Comparison of ENCODE assay signal across 24 cellular contexts in genomic region chr15:96535148-96535547, GRCh38.
"Had no signal": no experiment of that assay in that cellular context is flagged by ENCODE, and none has a peak within 500 bp of the region (broad histone marks: within the 10 kb centered on the region; RNA-seq: fewer than 3 reads in every experiment).

No MANE protein-coding gene starts in this region.

- H3K4me3 ChIP-seq: adrenal gland, Peyer's patch, SJCRH30 had no signal

- H3K36me3 ChIP-seq: adrenal gland, Peyer's patch, SJCRH30 had no signal

- H3K36me3 Mint-ChIP-seq: activated naive CD8-positive, alpha-beta T cell treated with anti-CD3 and anti-CD28 coated beads, Interleukin-2, amount 10 ng/mL, durations not matched to agents 7 days and 5 days had no signal

- H3K27me3 ChIP-seq: Peyer's patch, SJCRH30 had no signal

- DNase-seq: activated CD4-positive, alpha-beta T cell treated with anti-CD3 and anti-CD28 coated beads for 4 hours; activated CD8-positive, alpha-beta memory T cell treated with anti-CD3 and anti-CD28 coated beads, Interleukin-2, amount 50 U/mL, for 4 hours; activated CD8-positive, alpha-beta T cell treated with anti-CD3 and anti-CD28 coated beads for 36 hours; activated naive CD4-positive, alpha-beta T cell treated with anti-CD3 and anti-CD28 coated beads, Interleukin-2, amount 50 U/mL, for 16 hours; activated naive CD8-positive, alpha-beta T cell treated with anti-CD3 and anti-CD28 coated beads, Interleukin-2, amount 10 ng/mL, durations not matched to agents 7 days and 5 days; activated T-cell treated with anti-CD3 and anti-CD28 coated beads, Interleukin-2, amount 50 U/mL, for 72 hours; adrenal gland; anterior cingulate cortex; cerebellar nuclear complex; NCI-H1048; NCI-H146; NCI-H187 treated with DMSO at 0.1 percent for 48 hours; NCI-H2081 treated with DMSO at 0.1 percent for 48 hours; NCI-H226; NCI-H69; NK-92 treated with Interleukin-12 subunit alpha and Interleukin-12 subunit beta, amount 100 ng/mL, for 24 hours; Peyer's patch; Right ventricle myocardium superior; SJCRH30; SK-N-SH had no signal

- H3K4me3 Mint-ChIP-seq: activated CD8-positive, alpha-beta T cell treated with anti-CD3 and anti-CD28 coated beads for 36 hours; activated naive CD8-positive, alpha-beta T cell treated with anti-CD3 and anti-CD28 coated beads, Interleukin-2, amount 10 ng/mL, durations not matched to agents 7 days and 5 days; activated T-cell treated with anti-CD3 and anti-CD28 coated beads, Interleukin-2, amount 50 U/mL, for 72 hours; T-helper 1 cell treated with Interleukin-12 subunit alpha and Interleukin-12 subunit beta and Interleukin-4 antibody, amounts not matched to agents 30 μg/mL and 1 μg/mL, for 36 hours had no signal

- H3K27ac Mint-ChIP-seq: activated CD8-positive, alpha-beta T cell treated with anti-CD3 and anti-CD28 coated beads for 36 hours; activated naive CD8-positive, alpha-beta T cell treated with anti-CD3 and anti-CD28 coated beads, Interleukin-2, amount 10 ng/mL, durations not matched to agents 7 days and 5 days; activated T-cell treated with anti-CD3 and anti-CD28 coated beads, Interleukin-2, amount 50 U/mL, for 72 hours; activated T-helper 2 cell treated with anti-CD3 and anti-CD28 coated beads, Interferon-gamma antibody, Interleukin-2, Interleukin-4, amounts not matched to agents 10 μg/mL and 5 μg/mL and 100 μg/mL, durations not matched to agents 14 hours and 24 hours and 36 hours; T-helper 1 cell treated with Interleukin-12 subunit alpha and Interleukin-12 subunit beta and Interleukin-4 antibody, amounts not matched to agents 30 μg/mL and 1 μg/mL, for 36 hours had no signal

- H3K9me3 ChIP-seq: adrenal gland, Peyer's patch, SJCRH30 had no signal

- H3K27me3 Mint-ChIP-seq: activated CD8-positive, alpha-beta T cell treated with anti-CD3 and anti-CD28 coated beads for 36 hours; activated naive CD8-positive, alpha-beta T cell treated with anti-CD3 and anti-CD28 coated beads, Interleukin-2, amount 10 ng/mL, durations not matched to agents 7 days and 5 days had no signal

- H3K4me2 ChIP-seq: SK-N-SH had no signal

- H3K4me1 ChIP-seq: adrenal gland, Peyer's patch, SJCRH30 had no signal

- H3K27ac ChIP-seq: adrenal gland, Peyer's patch, RWPE1, SJCRH30 had no signal

- H3K9me3 Mint-ChIP-seq: activated CD8-positive, alpha-beta T cell treated with anti-CD3 and anti-CD28 coated beads for 36 hours; activated naive CD8-positive, alpha-beta T cell treated with anti-CD3 and anti-CD28 coated beads, Interleukin-2, amount 10 ng/mL, durations not matched to agents 7 days and 5 days; activated T-helper 2 cell treated with anti-CD3 and anti-CD28 coated beads, Interferon-gamma antibody, Interleukin-2, Interleukin-4, amounts not matched to agents 10 μg/mL and 5 μg/mL and 100 μg/mL, durations not matched to agents 14 hours and 24 hours and 36 hours; T-helper 1 cell treated with Interleukin-12 subunit alpha and Interleukin-12 subunit beta and Interleukin-4 antibody, amounts not matched to agents 30 μg/mL and 1 μg/mL, for 36 hours had no signal

- ATAC-seq: activated CD4-positive, CD25-positive, alpha-beta regulatory T cell treated with anti-CD3 and anti-CD28 coated beads, Interleukin-2, amount 50 U/mL, for 24 hours; activated CD8-positive, alpha-beta T cell treated with anti-CD3 and anti-CD28 coated beads for 36 hours; activated T-cell treated with anti-CD3 and anti-CD28 coated beads, Interleukin-2, amount 50 U/mL, for 72 hours had no signal

- H3K9ac ChIP-seq: SK-N-SH had no signal
